ENCODE assay signal across 1 cellular context in the genomic region with DNA sequence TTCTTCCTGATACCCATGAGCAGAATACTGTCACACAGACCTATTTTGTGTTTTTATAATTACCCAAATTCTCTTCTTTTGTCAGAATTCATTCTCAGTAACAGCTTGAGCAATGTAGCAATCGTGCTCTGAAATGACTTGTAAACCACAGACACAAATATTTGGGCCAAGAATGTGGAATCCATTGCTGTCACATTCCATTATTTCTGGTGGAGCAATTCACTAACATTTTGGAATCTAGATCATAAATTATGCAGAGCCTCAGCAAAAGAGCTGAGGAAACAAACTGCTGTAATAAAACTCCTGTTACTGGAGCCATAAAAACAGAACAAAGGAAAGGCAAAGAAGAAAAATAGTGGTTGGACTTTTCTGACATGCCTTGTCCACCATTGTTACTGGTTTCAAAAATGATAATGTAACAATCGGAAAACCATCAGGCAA.
TF ChIP-seq lines count a peak whose summit lies in the region.

No MANE protein-coding gene starts in this region.

TF ChIP-seq in IMR-90, 13 proteins besides CTCF, POLR2A, EP300 and RAD21 (continued from another document):
- TF ChIP-seq, protein P1, sequence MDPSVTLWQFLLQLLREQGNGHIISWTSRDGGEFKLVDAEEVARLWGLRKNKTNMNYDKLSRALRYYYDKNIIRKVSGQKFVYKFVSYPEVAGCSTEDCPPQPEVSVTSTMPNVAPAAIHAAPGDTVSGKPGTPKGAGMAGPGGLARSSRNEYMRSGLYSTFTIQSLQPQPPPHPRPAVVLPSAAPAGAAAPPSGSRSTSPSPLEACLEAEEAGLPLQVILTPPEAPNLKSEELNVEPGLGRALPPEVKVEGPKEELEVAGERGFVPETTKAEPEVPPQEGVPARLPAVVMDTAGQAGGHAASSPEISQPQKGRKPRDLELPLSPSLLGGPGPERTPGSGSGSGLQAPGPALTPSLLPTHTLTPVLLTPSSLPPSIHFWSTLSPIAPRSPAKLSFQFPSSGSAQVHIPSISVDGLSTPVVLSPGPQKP (IDR thresholded peaks at IDR 0.05; ENCODE audit: borderline replicate concordance, low read depth, low read length) = no peak
- TF ChIP-seq RFX5 (IDR thresholded peaks at IDR 0.05; ENCODE audit: low read depth, low read length) = no peak
- no peak for TF ChIP-seq MAZ (IDR thresholded peaks at IDR 0.05; ENCODE audit: borderline replicate concordance, low read depth, low read length)
- TF ChIP-seq NFE2L2 (IDR thresholded peaks at IDR 0.05; ENCODE audit: low read depth, low read length) = no peak
- no peak for TF ChIP-seq FOS (IDR thresholded peaks at IDR 0.05; ENCODE audit: low read depth, low read length)
- TF ChIP-seq MXI1 (IDR thresholded peaks at IDR 0.05; ENCODE audit: borderline replicate concordance, low read depth, low read length) = no peak
- peak; percentile 87 for TF ChIP-seq BHLHE40 (IDR thresholded peaks at IDR 0.05; ENCODE audit: low read depth, low read length)
- peak; percentile 32; the same call in 1 of the 2 replicates for TF ChIP-seq MAFK (IDR thresholded peaks at IDR 0.05; ENCODE audit: low read depth, low read length)
